ENCODE assay signal across 8 cellular contexts in the genomic region with DNA sequence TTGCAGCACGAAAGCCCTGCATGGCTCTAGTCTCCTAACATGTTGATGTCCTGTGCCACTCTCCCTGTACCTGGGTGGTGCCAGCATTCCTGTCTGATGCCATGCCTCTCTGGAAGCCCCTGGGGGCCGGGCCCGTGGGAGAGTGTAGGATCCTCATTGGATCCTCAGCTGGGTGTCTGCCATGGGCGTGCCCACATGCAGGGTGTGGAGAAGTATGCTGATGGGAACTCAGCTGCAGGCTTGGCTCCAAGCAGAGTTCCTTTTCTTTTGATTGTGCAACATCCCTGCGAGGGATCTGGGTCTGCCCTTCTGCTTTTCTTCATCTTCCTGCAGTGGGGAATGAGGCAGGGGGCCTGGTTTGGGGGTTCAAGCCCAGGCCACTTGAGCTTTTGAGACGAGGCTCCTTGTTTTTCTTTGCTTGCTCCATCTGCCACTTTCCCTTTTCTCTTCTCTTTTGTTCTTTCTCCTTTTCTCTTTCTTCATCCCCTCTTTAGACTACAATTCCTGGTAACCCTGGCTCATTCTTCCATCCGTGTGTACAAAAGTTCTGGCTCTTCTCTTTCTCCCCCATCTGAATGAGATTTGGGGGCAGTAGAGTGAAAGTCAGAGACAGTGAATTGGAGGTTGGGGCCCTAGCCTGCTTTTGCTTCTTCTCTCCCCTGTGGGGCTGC. TPM values are rescaled to one million over a fixed set of nuclear protein-coding genes. Genes with fewer than 3 reads are reported as not detected.
DNase-seq lines count a peak whose midpoint lies in the region; ATAC-seq and TF ChIP-seq lines count a peak whose summit lies in the region.

No MANE protein-coding gene starts in this region.

- TF ChIP-seq CTCF in glutamatergic neuron (IDR thresholded peaks at IDR 0.05; ENCODE audit: partially characterized antibody, unreplicated experiment) = no peak

- no peaks in the 10 kb centered on the region for H3K9me3 ChIP-seq in T-helper 17 cell (ENCODE audit: control insufficient read depth, low read length, poor library complexity, severe bottlenecking)

- H3K4me3 Mint-ChIP-seq in T-helper 17 cell = no peak overlapping the region
- H3K4me3 Mint-ChIP-seq in glutamatergic neuron (ENCODE audit: unreplicated experiment) = peak overlapping the region; percentile 80

- H3K36me3 Mint-ChIP-seq in T-helper 17 cell (ENCODE audit: low read depth) (no peaks in the 10 kb centered on the region), glutamatergic neuron (ENCODE audit: unreplicated experiment) (no peaks in the 10 kb centered on the region)

- no peak for ATAC-seq in T-helper 17 cell
- peak; percentile 94 for ATAC-seq in sciatic nerve

- H3K9me3 Mint-ChIP-seq in glutamatergic neuron (ENCODE audit: unreplicated experiment) = peaks cover 25% of the 10 kb centered on the region

- DNase-seq in GM03348 (ENCODE audit: low spot score) (peak; percentile 93), T-helper 17 cell (no peak), glutamatergic neuron (no peak), sciatic nerve (ENCODE audit: low spot score) (peak; percentile 84), NCI-H1694 (lab: John Stamatoyannopoulos, UW) (no peak), activated gamma-delta T cell treated with Interleukin-2 at 50 U/mL for 16 hours (no peak), DMS53 (lab: John Stamatoyannopoulos, UW) (no peak), NCI-H2081 treated with DMSO at 0.1 percent for 48 hours (lab: John Stamatoyannopoulos, UW) (no peak)

- H3K27me3 Mint-ChIP-seq in T-helper 17 cell (no peaks in the 10 kb centered on the region), glutamatergic neuron (ENCODE audit: unreplicated experiment) (peaks cover 17% of the 10 kb centered on the region)

- intact Hi-C loops in sciatic nerve (cut with DNase I) = no loop called here

- peaks cover 12% of the 10 kb centered on the region for H3K4me1 Mint-ChIP-seq in T-helper 17 cell
- H3K4me1 Mint-ChIP-seq in glutamatergic neuron (ENCODE audit: low read depth, unreplicated experiment) = peaks cover 63% of the 10 kb centered on the region

- H3K27ac Mint-ChIP-seq in T-helper 17 cell = peak overlapping the region; percentile 69
- peak overlapping the region; percentile 62 for H3K27ac Mint-ChIP-seq in glutamatergic neuron (ENCODE audit: unreplicated experiment)

RNA-seq across cellular contexts. Expression of gene KSR1, which starts 32.9 kb away (rescaled TPM):
- total RNA-seq in T-helper 17 cell (10 to 100 TPM; 36.7 to 46.7 TPM), glutamatergic neuron (ENCODE audit: unreplicated experiment) (203 TPM), sciatic nerve (82.2 TPM)

Comparison
In these comparisons a context has a peak if more than half of its experiments do, and no peak if none do; other contexts are left out.
1. DNase-seq: peak in GM03348 (single experiment) and sciatic nerve (single experiment); none in T-helper 17 cell (0 of 3), glutamatergic neuron (single experiment), NCI-H1694 (single experiment), activated gamma-delta T cell treated with Interleukin-2 at 50 U/mL for 16 hours (single experiment), DMS53 (single experiment) and NCI-H2081 treated with DMSO at 0.1 percent for 48 hours (single experiment).